ENCODE assay signal across 24 cellular contexts in genomic region chr19:28601723-28602440, GRCh38.
"Had no signal": no experiment of that assay in that cellular context is flagged by ENCODE, and none has a peak within 500 bp of the region (broad histone marks: within the 10 kb centered on the region; RNA-seq: fewer than 3 reads in every experiment).

No MANE protein-coding gene starts in this region.

- DNase-seq: activated CD4-positive, alpha-beta memory T cell treated with anti-CD3 and anti-CD28 coated beads for 36 hours; activated CD4-positive, alpha-beta T cell treated with anti-CD3 and anti-CD28 coated beads, Interleukin-2, amount 10 ng/mL, durations not matched to agents 7 days and 5 days; activated CD4-positive, CD25-positive, alpha-beta regulatory T cell; activated CD8-positive, alpha-beta memory T cell treated with anti-CD3 and anti-CD28 coated beads for 24 hours; activated gamma-delta T cell; activated naive CD4-positive, alpha-beta T cell treated with anti-CD3 and anti-CD28 coated beads for 36 hours; activated T-cell treated with anti-CD3 and anti-CD28 coated beads, Interleukin-2, amount 50 U/mL, for 48 hours; amygdala; Karpas-422; NCI-H1048; NCI-H146; NCI-H187 treated with DMSO at 0.1 percent for 48 hours; NCI-H2081 treated with DMSO at 0.1 percent for 48 hours; NCI-H2227 treated with DMSO at 0.1 percent for 48 hours; NCI-H526; NCI-H774; T-helper 1 cell had no signal

- H3K27me3 Mint-ChIP-seq: activated CD4-positive, alpha-beta memory T cell treated with anti-CD3 and anti-CD28 coated beads for 36 hours; activated CD4-positive, alpha-beta T cell treated with anti-CD3 and anti-CD28 coated beads, Interleukin-2, amount 10 ng/mL, durations not matched to agents 7 days and 5 days; activated naive CD8-positive, alpha-beta T cell; activated T-helper 17 cell treated with anti-CD3 and anti-CD28 coated beads, Interleukin-2, amount 50 U/mL, for 72 hours had no signal

- FAIRE-seq: astrocyte had no signal

- ATAC-seq: activated T-helper 17 cell treated with anti-CD3 and anti-CD28 coated beads, Interleukin-2, amount 50 U/mL, for 72 hours; Right ventricle myocardium inferior had no signal

- H3K4me3 Mint-ChIP-seq: activated CD4-positive, alpha-beta memory T cell treated with anti-CD3 and anti-CD28 coated beads for 36 hours; activated CD4-positive, alpha-beta T cell treated with anti-CD3 and anti-CD28 coated beads, Interleukin-2, amount 10 ng/mL, durations not matched to agents 7 days and 5 days; activated naive CD4-positive, alpha-beta T cell treated with anti-CD3 and anti-CD28 coated beads for 36 hours; activated naive CD8-positive, alpha-beta T cell; activated T-helper 17 cell treated with anti-CD3 and anti-CD28 coated beads, Interleukin-2, amount 50 U/mL, for 72 hours; brain had no signal

- H3K4me3 ChIP-seq: SK-N-MC had no signal

- H3K27ac ChIP-seq: SK-N-MC, VCaP had no signal

- H3K36me3 Mint-ChIP-seq: activated CD4-positive, alpha-beta memory T cell treated with anti-CD3 and anti-CD28 coated beads for 36 hours; brain had no signal

- H3K27ac Mint-ChIP-seq: activated CD4-positive, alpha-beta memory T cell treated with anti-CD3 and anti-CD28 coated beads for 36 hours; activated CD4-positive, alpha-beta T cell treated with anti-CD3 and anti-CD28 coated beads, Interleukin-2, amount 10 ng/mL, durations not matched to agents 7 days and 5 days; activated naive CD4-positive, alpha-beta T cell treated with anti-CD3 and anti-CD28 coated beads for 36 hours; activated naive CD8-positive, alpha-beta T cell; activated T-helper 17 cell treated with anti-CD3 and anti-CD28 coated beads, Interleukin-2, amount 50 U/mL, for 72 hours; brain had no signal

- H3K4me1 Mint-ChIP-seq: activated CD4-positive, alpha-beta T cell treated with anti-CD3 and anti-CD28 coated beads, Interleukin-2, amount 10 ng/mL, durations not matched to agents 7 days and 5 days; activated T-helper 17 cell treated with anti-CD3 and anti-CD28 coated beads, Interleukin-2, amount 50 U/mL, for 72 hours had no signal
